ENCODE assay signal across 8 cellular contexts in genomic region chr12:130916251-130916911, GRCh38. TPM values are rescaled to one million over a fixed set of nuclear protein-coding genes. Genes with fewer than 3 reads are reported as not detected.
A peak's percentile ranks its signal among the peaks of the same experiment; 100 is the strongest.
DNase-seq lines count a peak whose midpoint lies in the region; FAIRE-seq and TF ChIP-seq lines count a peak whose summit lies in the region.

No MANE protein-coding gene starts in this region.

- in situ Hi-C loops in brain microvascular endothelial cell (cut with HindIII; ENCODE audit: low pct_ligation_motif_present, low sequenced_read_pairs) = no loop called here

- DNase-seq in DMS 273 (lab: John Stamatoyannopoulos, UW; ENCODE audit: unreplicated experiment) (peak; percentile 75), HCEC 1CT (peak; percentile 7), NCI-H460 (ENCODE audit: extremely low read depth, low read depth) (peak; percentile 81), brain microvascular endothelial cell (peak; percentile 6), small intestine (peak; percentile 46), NCI-H446 treated with DMSO at 0.1 percent for 48 hours (lab: John Stamatoyannopoulos, UW) (no peak), cortex of kidney (lab: John Stamatoyannopoulos, UW) (no peak)

- H3K27me3 ChIP-seq in brain microvascular endothelial cell (replicated peaks) (peaks cover 2% of the 10 kb centered on the region), iPS-20b (ENCODE audit: insufficient read depth, low read length) (peaks cover 13% of the 10 kb centered on the region; the same call in 1 of the 2 replicates), small intestine (ENCODE audit: control insufficient read depth in 2 of 2, insufficient read depth in 2 of 2, low read length in 2 of 2) (peaks cover 0 to 2% of the 10 kb centered on the region in 2 donors)

- H3K36me3 ChIP-seq in brain microvascular endothelial cell (replicated peaks) = no peaks in the 10 kb centered on the region
- H3K36me3 ChIP-seq in iPS-20b (ENCODE audit: insufficient read depth, low read depth, low read length) = no peaks in the 10 kb centered on the region
- H3K36me3 ChIP-seq in small intestine (ENCODE audit: control insufficient read depth in 2 of 2, insufficient read depth in 2 of 2, low read length in 2 of 2) = no peaks in the 10 kb centered on the region

- FAIRE-seq in small intestine (lab: Jason Lieb, UNC) = no peak

- TF ChIP-seq CTCF in brain microvascular endothelial cell (IDR thresholded peaks at IDR 0.05; ENCODE audit: low read depth, low read length, missing control alignments) = peak; percentile 72

- WGBS in small intestine, 3 donors = 13 to 20% (median 14%) methylated on average over 36 of the region's 36 CpGs

- H3K4me1 ChIP-seq in iPS-20b (ENCODE audit: insufficient read depth, low read length) (no peaks in the 10 kb centered on the region), small intestine (ENCODE audit: control insufficient read depth in 2 of 2, insufficient read depth in 1 of 2, low read depth in 1 of 2, low read length in 1 of 2) (no peaks in the 10 kb centered on the region)

- no peak overlapping the region for H3K27ac ChIP-seq in brain microvascular endothelial cell
- no peak overlapping the region for H3K27ac ChIP-seq in iPS-20b (ENCODE audit: low read length)
- H3K27ac ChIP-seq in small intestine (ENCODE audit: low read depth in 1 of 2, low read length in 1 of 2) = no peak overlapping the region

- H3K4me3 ChIP-seq in brain microvascular endothelial cell (ENCODE audit: low read depth, low read length) (no peak overlapping the region), iPS-20b (ENCODE audit: low read length) (peak overlapping the region; percentile 16; the same call in 1 of the 2 replicates), small intestine (ENCODE audit: low read depth in 1 of 2, low read length in 2 of 2) (no peak overlapping the region)

- H3K9me3 ChIP-seq in iPS-20b (ENCODE audit: insufficient read depth, low read depth, low read length) (peaks cover 8% of the 10 kb centered on the region), small intestine (ENCODE audit: control insufficient read depth, low read depth) (no peaks in the 10 kb centered on the region)

- H3K9ac ChIP-seq in iPS-20b (ENCODE audit: low read depth, low read length) = peak overlapping the region; percentile 10; the same call in 1 of the 2 replicates

RNA-seq across cellular contexts. Expression of gene ADGRD1, which starts 37.3 kb away (rescaled TPM):
- total RNA-seq in NCI-H460 (2014; rRNA removed; shearing (Covaris generic)) = 206 and 239 TPM in 2 replicates
- polyA plus RNA-seq in NCI-H460 (2014; cell fraction: nucleus; rRNA removed) = 79.5 and 93.7 TPM in 2 replicates
- polyA plus RNA-seq in small intestine = 1 to 10 TPM in 1 of 3 donors, under 1 TPM in 1, not detected in 1; 0.54 to 9.3 TPM

RNA-seq across cellular contexts. Expression of gene RAN, which starts 44.5 kb away (rescaled TPM):
- total RNA-seq in NCI-H460 (2014; rRNA removed; shearing (Covaris generic)) = 2,323 and 2,507 TPM in 2 replicates
- 620 and 789 TPM in 2 replicates for polyA plus RNA-seq in NCI-H460 (2014; cell fraction: nucleus; rRNA removed)
- polyA plus RNA-seq in small intestine = 100 to 1,000 TPM; 241 to 577 (median 242) TPM

Comparison
In these comparisons a context has a peak if more than half of its experiments do, and no peak if none do; other contexts are left out.
1. DNase-seq: peak in DMS 273 (single experiment), HCEC 1CT (single experiment), NCI-H460 (single experiment), brain microvascular endothelial cell (single experiment) and small intestine (single experiment); none in NCI-H446 treated with DMSO at 0.1 percent for 48 hours (single experiment) and cortex of kidney (single experiment).